2 cellular contexts compared by ENCODE assay signal in the genomic region with DNA sequence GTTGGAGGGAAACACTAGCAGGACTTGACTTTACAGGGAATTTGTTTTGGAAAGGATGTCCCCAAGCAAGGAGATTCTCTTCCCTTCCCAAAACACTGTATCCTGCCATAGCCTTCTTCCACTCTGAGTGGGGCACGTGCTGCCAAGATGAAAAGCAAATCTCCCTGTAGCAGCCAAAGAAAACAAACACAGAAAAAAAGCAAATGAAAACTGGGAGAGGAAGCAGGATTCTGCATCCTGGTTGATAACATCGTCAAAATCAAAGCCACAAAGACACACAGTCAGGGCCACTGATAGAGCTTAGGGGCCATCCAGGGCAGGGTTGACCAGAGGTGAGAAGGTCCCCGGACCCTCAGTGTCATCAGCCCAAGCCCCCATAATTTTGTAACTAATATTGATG.
TF ChIP-seq lines count a peak whose summit lies in the region.

No MANE protein-coding gene starts in this region.

TF ChIP-seq in H1, 55 proteins besides CTCF, POLR2A, EP300 and RAD21 (continues in another document):
- TF ChIP-seq PHF8 (conservative IDR thresholded peaks at IDR 0.05; ENCODE audit: low read depth, low read length) (no peak), BACH1 (IDR thresholded peaks at IDR 0.05; ENCODE audit: low read length) (no peak), CBX5 (IDR thresholded peaks at IDR 0.05; ENCODE audit: low read depth, low read length) (no peak), SP2 (IDR thresholded peaks at IDR 0.05; ENCODE audit: low read length) (no peak), TEAD4 (IDR thresholded peaks at IDR 0.05; ENCODE audit: low read depth, low read length) (no peak), NANOG (IDR thresholded peaks at IDR 0.05; ENCODE audit: insufficient read depth, low read depth, low read length, poor library complexity, severe bottlenecking) (no peak), SIN3A (conservative IDR thresholded peaks at IDR 0.05 in 1 of 2, IDR thresholded peaks at IDR 0.05 in 1 of 2; ENCODE audit: low read depth in 1 of 2, low read length in 2 of 2) (no peak), CTBP2 (IDR thresholded peaks at IDR 0.05; ENCODE audit: borderline replicate concordance, insufficient read depth, insufficient read length, low read length) (no peak), JUN (IDR thresholded peaks at IDR 0.05; ENCODE audit: low read depth, low read length) (no peak), BCL11A (IDR thresholded peaks at IDR 0.05; ENCODE audit: low read depth in 2 of 2, low read length in 2 of 2) (no peak), SAP30 (IDR thresholded peaks at IDR 0.05; ENCODE audit: insufficient read depth, insufficient replicate concordance, low read length) (no peak)
- TF ChIP-seq, protein P1, sequence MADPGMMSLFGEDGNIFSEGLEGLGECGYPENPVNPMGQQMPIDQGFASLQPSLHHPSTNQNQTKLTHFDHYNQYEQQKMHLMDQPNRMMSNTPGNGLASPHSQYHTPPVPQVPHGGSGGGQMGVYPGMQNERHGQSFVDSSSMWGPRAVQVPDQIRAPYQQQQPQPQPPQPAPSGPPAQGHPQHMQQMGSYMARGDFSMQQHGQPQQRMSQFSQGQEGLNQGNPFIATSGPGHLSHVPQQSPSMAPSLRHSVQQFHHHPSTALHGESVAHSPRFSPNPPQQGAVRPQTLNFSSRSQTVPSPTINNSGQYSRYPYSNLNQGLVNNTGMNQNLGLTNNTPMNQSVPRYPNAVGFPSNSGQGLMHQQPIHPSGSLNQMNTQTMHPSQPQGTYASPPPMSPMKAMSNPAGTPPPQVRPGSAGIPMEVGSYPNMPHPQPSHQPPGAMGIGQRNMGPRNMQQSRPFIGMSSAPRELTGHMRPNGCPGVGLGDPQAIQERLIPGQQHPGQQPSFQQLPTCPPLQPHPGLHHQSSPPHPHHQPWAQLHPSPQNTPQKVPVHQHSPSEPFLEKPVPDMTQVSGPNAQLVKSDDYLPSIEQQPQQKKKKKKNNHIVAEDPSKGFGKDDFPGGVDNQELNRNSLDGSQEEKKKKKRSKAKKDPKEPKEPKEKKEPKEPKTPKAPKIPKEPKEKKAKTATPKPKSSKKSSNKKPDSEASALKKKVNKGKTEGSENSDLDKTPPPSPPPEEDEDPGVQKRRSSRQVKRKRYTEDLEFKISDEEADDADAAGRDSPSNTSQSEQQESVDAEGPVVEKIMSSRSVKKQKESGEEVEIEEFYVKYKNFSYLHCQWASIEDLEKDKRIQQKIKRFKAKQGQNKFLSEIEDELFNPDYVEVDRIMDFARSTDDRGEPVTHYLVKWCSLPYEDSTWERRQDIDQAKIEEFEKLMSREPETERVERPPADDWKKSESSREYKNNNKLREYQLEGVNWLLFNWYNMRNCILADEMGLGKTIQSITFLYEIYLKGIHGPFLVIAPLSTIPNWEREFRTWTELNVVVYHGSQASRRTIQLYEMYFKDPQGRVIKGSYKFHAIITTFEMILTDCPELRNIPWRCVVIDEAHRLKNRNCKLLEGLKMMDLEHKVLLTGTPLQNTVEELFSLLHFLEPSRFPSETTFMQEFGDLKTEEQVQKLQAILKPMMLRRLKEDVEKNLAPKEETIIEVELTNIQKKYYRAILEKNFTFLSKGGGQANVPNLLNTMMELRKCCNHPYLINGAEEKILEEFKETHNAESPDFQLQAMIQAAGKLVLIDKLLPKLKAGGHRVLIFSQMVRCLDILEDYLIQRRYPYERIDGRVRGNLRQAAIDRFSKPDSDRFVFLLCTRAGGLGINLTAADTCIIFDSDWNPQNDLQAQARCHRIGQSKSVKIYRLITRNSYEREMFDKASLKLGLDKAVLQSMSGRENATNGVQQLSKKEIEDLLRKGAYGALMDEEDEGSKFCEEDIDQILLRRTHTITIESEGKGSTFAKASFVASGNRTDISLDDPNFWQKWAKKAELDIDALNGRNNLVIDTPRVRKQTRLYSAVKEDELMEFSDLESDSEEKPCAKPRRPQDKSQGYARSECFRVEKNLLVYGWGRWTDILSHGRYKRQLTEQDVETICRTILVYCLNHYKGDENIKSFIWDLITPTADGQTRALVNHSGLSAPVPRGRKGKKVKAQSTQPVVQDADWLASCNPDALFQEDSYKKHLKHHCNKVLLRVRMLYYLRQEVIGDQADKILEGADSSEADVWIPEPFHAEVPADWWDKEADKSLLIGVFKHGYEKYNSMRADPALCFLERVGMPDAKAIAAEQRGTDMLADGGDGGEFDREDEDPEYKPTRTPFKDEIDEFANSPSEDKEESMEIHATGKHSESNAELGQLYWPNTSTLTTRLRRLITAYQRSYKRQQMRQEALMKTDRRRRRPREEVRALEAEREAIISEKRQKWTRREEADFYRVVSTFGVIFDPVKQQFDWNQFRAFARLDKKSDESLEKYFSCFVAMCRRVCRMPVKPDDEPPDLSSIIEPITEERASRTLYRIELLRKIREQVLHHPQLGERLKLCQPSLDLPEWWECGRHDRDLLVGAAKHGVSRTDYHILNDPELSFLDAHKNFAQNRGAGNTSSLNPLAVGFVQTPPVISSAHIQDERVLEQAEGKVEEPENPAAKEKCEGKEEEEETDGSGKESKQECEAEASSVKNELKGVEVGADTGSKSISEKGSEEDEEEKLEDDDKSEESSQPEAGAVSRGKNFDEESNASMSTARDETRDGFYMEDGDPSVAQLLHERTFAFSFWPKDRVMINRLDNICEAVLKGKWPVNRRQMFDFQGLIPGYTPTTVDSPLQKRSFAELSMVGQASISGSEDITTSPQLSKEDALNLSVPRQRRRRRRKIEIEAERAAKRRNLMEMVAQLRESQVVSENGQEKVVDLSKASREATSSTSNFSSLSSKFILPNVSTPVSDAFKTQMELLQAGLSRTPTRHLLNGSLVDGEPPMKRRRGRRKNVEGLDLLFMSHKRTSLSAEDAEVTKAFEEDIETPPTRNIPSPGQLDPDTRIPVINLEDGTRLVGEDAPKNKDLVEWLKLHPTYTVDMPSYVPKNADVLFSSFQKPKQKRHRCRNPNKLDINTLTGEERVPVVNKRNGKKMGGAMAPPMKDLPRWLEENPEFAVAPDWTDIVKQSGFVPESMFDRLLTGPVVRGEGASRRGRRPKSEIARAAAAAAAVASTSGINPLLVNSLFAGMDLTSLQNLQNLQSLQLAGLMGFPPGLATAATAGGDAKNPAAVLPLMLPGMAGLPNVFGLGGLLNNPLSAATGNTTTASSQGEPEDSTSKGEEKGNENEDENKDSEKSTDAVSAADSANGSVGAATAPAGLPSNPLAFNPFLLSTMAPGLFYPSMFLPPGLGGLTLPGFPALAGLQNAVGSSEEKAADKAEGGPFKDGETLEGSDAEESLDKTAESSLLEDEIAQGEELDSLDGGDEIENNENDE (IDR thresholded peaks at IDR 0.05; ENCODE audit: insufficient replicate concordance, low read length), result no peak
- TF ChIP-seq, protein P2, sequence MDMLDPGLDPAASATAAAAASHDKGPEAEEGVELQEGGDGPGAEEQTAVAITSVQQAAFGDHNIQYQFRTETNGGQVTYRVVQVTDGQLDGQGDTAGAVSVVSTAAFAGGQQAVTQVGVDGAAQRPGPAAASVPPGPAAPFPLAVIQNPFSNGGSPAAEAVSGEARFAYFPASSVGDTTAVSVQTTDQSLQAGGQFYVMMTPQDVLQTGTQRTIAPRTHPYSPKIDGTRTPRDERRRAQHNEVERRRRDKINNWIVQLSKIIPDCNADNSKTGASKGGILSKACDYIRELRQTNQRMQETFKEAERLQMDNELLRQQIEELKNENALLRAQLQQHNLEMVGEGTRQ (IDR thresholded peaks at IDR 0.05; ENCODE audit: low read length), result no peak
- TF ChIP-seq, protein P3, sequence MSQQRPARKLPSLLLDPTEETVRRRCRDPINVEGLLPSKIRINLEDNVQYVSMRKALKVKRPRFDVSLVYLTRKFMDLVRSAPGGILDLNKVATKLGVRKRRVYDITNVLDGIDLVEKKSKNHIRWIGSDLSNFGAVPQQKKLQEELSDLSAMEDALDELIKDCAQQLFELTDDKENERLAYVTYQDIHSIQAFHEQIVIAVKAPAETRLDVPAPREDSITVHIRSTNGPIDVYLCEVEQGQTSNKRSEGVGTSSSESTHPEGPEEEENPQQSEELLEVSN (IDR thresholded peaks at IDR 0.05), result no peak

TF ChIP-seq in HEK293T, 16 proteins besides CTCF, POLR2A, EP300 and RAD21:
- TF ChIP-seq SUZ12 (IDR thresholded peaks at IDR 0.05) (no peak), L3MBTL2 (conservative IDR thresholded peaks at IDR 0.05) (no peak), ZNF384 (IDR thresholded peaks at IDR 0.05) (no peak)
